ENCODE assay signal across 8 cellular contexts in genomic region chr10:80144302-80145131, GRCh38. TPM values are rescaled to one million over a fixed set of nuclear protein-coding genes. Genes with fewer than 3 reads are reported as not detected.
DNase-seq lines count a peak whose midpoint lies in the region; ATAC-seq, FAIRE-seq and TF ChIP-seq lines count a peak whose summit lies in the region.

No MANE protein-coding gene starts in this region.

- peaks cover 13 to 23% (median 17%) of the 10 kb centered on the region in 10 experiments for H3K4me1 ChIP-seq in BLaER1 treated with 17β-estradiol and CSF1 and Interleukin-3, amounts not matched to agents 10 nM and 100 nM
- H3K4me1 ChIP-seq in colonic mucosa: peaks cover 12% of the 10 kb centered on the region
- peaks cover 0 to 9% (median 5%) of the 10 kb centered on the region in 3 donors for H3K4me1 ChIP-seq in pancreas

- H3K36me3 ChIP-seq in BLaER1 treated with 17β-estradiol and CSF1 and Interleukin-3, amounts not matched to agents 10 nM and 100 nM: peaks cover 0 to 16% (median 10%) of the 10 kb centered on the region in 11 experiments; a peak in 14 of 22 replicates
- no peaks in the 10 kb centered on the region for H3K36me3 ChIP-seq in colonic mucosa
- H3K36me3 ChIP-seq in pancreas: no peaks in the 10 kb centered on the region

- peaks cover 0 to 6% (median 0%) of the 10 kb centered on the region in 11 experiments; a peak in 2 of 22 replicates for H3K27me3 ChIP-seq in BLaER1 treated with 17β-estradiol and CSF1 and Interleukin-3, amounts not matched to agents 10 nM and 100 nM
- H3K27me3 ChIP-seq in colonic mucosa (no peaks in the 10 kb centered on the region), pancreas (no peaks in the 10 kb centered on the region)

- WGBS in pancreas, 2 donors: 7 to 9% methylated on average over 30 to 33 of the region's 33 CpGs

- DNase-seq in SW480 (ENCODE audit: low spot score) (peak; percentile 80), colonic mucosa (peak; percentile 72), pancreas (peak in 5 of 6 donors; percentile 37 to 86 (median 56)), NCI-H1092 (lab: John Stamatoyannopoulos, UW) (no peak), NCI-H524 treated with DMSO at 0.1 percent for 48 hours (lab: John Stamatoyannopoulos, UW) (no peak)

- intact Hi-C loops in colonic mucosa (cut with DNase I) (loop anchor here (5.0 kb wide), 1 partner anchor 73 kb away; no protein-coding TSS in a partner anchor), pancreas (cut with DNase I) (loop anchor here in 2 of 3 donors (5.0 kb wide), 2 partner anchors 73 to 78 kb away; no protein-coding TSS in a partner anchor)

- H3K4me3 ChIP-seq in BLaER1 treated with 17β-estradiol and CSF1 and Interleukin-3, amounts not matched to agents 10 nM and 100 nM: peak overlapping the region; percentile 20 to 54 (median 40); a peak in 12 of 20 replicates
- no peak overlapping the region for H3K4me3 ChIP-seq in colonic mucosa
- peak overlapping the region in 2 of 4 donors; percentile 17 to 32 for H3K4me3 ChIP-seq in pancreas

- TF ChIP-seq CTCF in colonic mucosa (IDR thresholded peaks at IDR 0.05): no peak
- no peak for TF ChIP-seq CTCF in pancreas (IDR thresholded peaks at IDR 0.05)

- peak overlapping the region in 8 of 11 experiments; percentile 30 to 64 (median 44); a peak in 10 of 22 replicates for H3K9ac ChIP-seq in BLaER1 treated with 17β-estradiol and CSF1 and Interleukin-3, amounts not matched to agents 10 nM and 100 nM
- peak overlapping the region; percentile 27 to 54 for H3K9ac ChIP-seq in colonic mucosa (ENCODE audit: low read depth in 2 of 2, low read length in 2 of 2)

- peaks cover 0 to 20% (median 3%) of the 10 kb centered on the region in 11 experiments; a peak in 6 of 22 replicates for H4K20me1 ChIP-seq in BLaER1 treated with 17β-estradiol and CSF1 and Interleukin-3, amounts not matched to agents 10 nM and 100 nM

- FAIRE-seq in pancreas (lab: Jason Lieb, UNC): no peak

- H3K27ac ChIP-seq in BLaER1 treated with 17β-estradiol and CSF1 and Interleukin-3, amounts not matched to agents 10 nM and 100 nM: no peak overlapping the region
- peak overlapping the region; percentile 32 for H3K27ac ChIP-seq in colonic mucosa
- H3K27ac ChIP-seq in pancreas: no peak overlapping the region

- H3K9me3 ChIP-seq in BLaER1 treated with 17β-estradiol and CSF1 and Interleukin-3, amounts not matched to agents 10 nM and 100 nM (replicated peaks in 1 of 11): peaks cover 0 to 5% (median 0%) of the 10 kb centered on the region in 11 experiments; a peak in 2 of 22 replicates
- H3K9me3 ChIP-seq in colonic mucosa: no peaks in the 10 kb centered on the region
- H3K9me3 ChIP-seq in pancreas: no peaks in the 10 kb centered on the region

- ATAC-seq in GM19463 (IDR thresholded peaks at IDR 0.05; ENCODE audit: unreplicated experiment): peak; percentile 82
- ATAC-seq in HG03460 (IDR thresholded peaks at IDR 0.05; ENCODE audit: unreplicated experiment): peak; percentile 66
- peak; percentile 64 to 83 (median 78) for ATAC-seq in pancreas

- peak overlapping the region; percentile 85 to 100 (median 97) for H3K4me2 ChIP-seq in BLaER1 treated with 17β-estradiol and CSF1 and Interleukin-3, amounts not matched to agents 10 nM and 100 nM

RNA-seq across cellular contexts. Expression of gene PLAC9, which starts 12.0 kb away (rescaled TPM):
- 1 to 10 TPM; 3.9 to 6.0 TPM for total RNA-seq in colonic mucosa
- 1 to 10 TPM in 4 of 6 donors, under 1 TPM in 2; 0.63 to 6.7 (median 2.8) TPM for total RNA-seq in pancreas
- 10 to 100 TPM in 1 of 2 donors, 1 to 10 TPM in 1; 7.6 to 14.6 TPM for polyA plus RNA-seq in pancreas

Comparison
In these comparisons a context has a peak if more than half of its experiments do, and no peak if none do; other contexts are left out.
1. DNase-seq: peak in SW480 (single experiment), colonic mucosa (single experiment) and pancreas (5 of 6); none in NCI-H1092 (single experiment) and NCI-H524 treated with DMSO at 0.1 percent for 48 hours (single experiment).
2. Peak in every context shown above with its lines, with median percentiles within 50 percentile points of each other: ATAC-seq.